ENCODE assay signal across 16 cellular contexts in genomic region chr12:12821975-12822374, GRCh38. TPM values are rescaled to one million over a fixed set of nuclear protein-coding genes. Genes with fewer than 3 reads are reported as not detected.
DNase-seq lines count a peak whose midpoint lies in the region; ATAC-seq and TF ChIP-seq lines count a peak whose summit lies in the region.
"Had no signal": no experiment of that assay in that cellular context is flagged by ENCODE, and none has a peak within 500 bp of the region (broad histone marks: within the 10 kb centered on the region; RNA-seq: fewer than 3 reads in every experiment).

No MANE protein-coding gene starts in this region.

- no peak overlapping the region for H3K27ac ChIP-seq in psoas muscle
- H3K27ac ChIP-seq: gastroesophageal sphincter had no signal

- no peaks in the 10 kb centered on the region for H3K9me3 Mint-ChIP-seq in mesothelial cell of epicardium
- H3K9me3 Mint-ChIP-seq: natural killer cell, WTC11 had no signal

- peaks cover 26 to 65% of the 10 kb centered on the region in 2 donors for H3K36me3 ChIP-seq in psoas muscle (ENCODE audit: insufficient read depth in 1 of 2, low read depth in 1 of 2)

- peaks cover 20% of the 10 kb centered on the region for H3K4me1 Mint-ChIP-seq in mesothelial cell of epicardium
- H3K4me1 Mint-ChIP-seq: WTC11 had no signal

- ATAC-seq in GM18868 (IDR thresholded peaks at IDR 0.05; ENCODE audit: unreplicated experiment), result peak; percentile 86
- ATAC-seq in GM21619 (IDR thresholded peaks at IDR 0.05; ENCODE audit: unreplicated experiment), result peak; percentile 69
- ATAC-seq in HG03135 (IDR thresholded peaks at IDR 0.05; ENCODE audit: unreplicated experiment), result peak; percentile 56
- ATAC-seq in psoas muscle, result no peak
- ATAC-seq: gastroesophageal sphincter, natural killer cell had no signal

- no peak for TF ChIP-seq CTCF in mesothelial cell of epicardium (IDR thresholded peaks at IDR 0.05; ENCODE audit: unreplicated experiment)
- no peak for TF ChIP-seq CTCF in psoas muscle (IDR thresholded peaks at IDR 0.05)

- H3K4me1 ChIP-seq in psoas muscle, result peaks cover 7% of the 10 kb centered on the region
- H3K4me1 ChIP-seq: HAP-1 had no signal

- H3K36me3 Mint-ChIP-seq in mesothelial cell of epicardium, result peaks cover 51% of the 10 kb centered on the region

- no peaks in the 10 kb centered on the region for H3K9me3 ChIP-seq in psoas muscle
- H3K9me3 ChIP-seq: gastroesophageal sphincter, HAP-1, SK-N-SH had no signal

- intact Hi-C loops in psoas muscle (cut with DNase I), result no loop called here

- DNase-seq in mesothelial cell of epicardium (ENCODE audit: low spot score in 2 of 2, unreplicated experiment in 2 of 2) (no peak), psoas muscle (no peak), HPDE6-E6E7 (ENCODE audit: extremely low spot score) (no peak), NCI-H187 (lab: John Stamatoyannopoulos, UW) (no peak)
- DNase-seq: activated CD8-positive, alpha-beta memory T cell treated with anti-CD3 and anti-CD28 coated beads, Interleukin-2, amount 50 U/mL, for 4 hours; amygdala; COR-L47; natural killer cell; NCI-H1694; SK-N-SH had no signal

- no peaks in the 10 kb centered on the region for H3K27me3 Mint-ChIP-seq in mesothelial cell of epicardium (ENCODE audit: low read depth)

- no peak overlapping the region for H3K4me3 ChIP-seq in psoas muscle
- H3K4me3 ChIP-seq: gastroesophageal sphincter, HAP-1 had no signal

- 91 to 92% (median 92%) methylated on average over 6 of the region's 6 CpGs for WGBS in psoas muscle, 3 donors

- no peak overlapping the region for H3K4me3 Mint-ChIP-seq in mesothelial cell of epicardium
- H3K4me3 Mint-ChIP-seq: natural killer cell, WTC11 had no signal

- no peaks in the 10 kb centered on the region for H3K27me3 ChIP-seq in psoas muscle (ENCODE audit: insufficient read depth in 3 of 3, low read length in 2 of 3)
- H3K27me3 ChIP-seq: gastroesophageal sphincter had no signal

- peak overlapping the region; percentile 31 for H3K27ac Mint-ChIP-seq in mesothelial cell of epicardium
- H3K27ac Mint-ChIP-seq: natural killer cell, WTC11 had no signal

RNA-seq across cellular contexts. Expression of gene DDX47, which starts 8.8 kb away (rescaled TPM):
- total RNA-seq in mesothelial cell of epicardium (69.3 to 70.8 TPM (median 70.4 TPM) in 3 replicates), psoas muscle (10 to 100 TPM; 39.6 to 51.4 (median 45.7) TPM)
- 10 to 100 TPM; 44.5 to 69.5 (median 65.4) TPM for polyA plus RNA-seq in psoas muscle

RNA-seq across cellular contexts. Expression of gene APOLD1, which starts 36.5 kb away (rescaled TPM):
- total RNA-seq in mesothelial cell of epicardium, result 3.0 to 5.1 TPM (median 3.9 TPM) in 3 replicates
- total RNA-seq in psoas muscle, result 10 to 100 TPM in 3 of 4 donors, 1 to 10 TPM in 1; 6.1 to 22.6 (median 15.3) TPM
- 10 to 100 TPM; 13.9 to 19.8 (median 17.0) TPM for polyA plus RNA-seq in psoas muscle

Comparison
In these comparisons a context has a peak if more than half of its experiments do, and no peak if none do; other contexts are left out.
1. ATAC-seq: peak in GM18868 (single experiment), GM21619 (single experiment) and HG03135 (single experiment); none in psoas muscle (0 of 4).